ENCODE assay signal across 1 cellular context in the genomic region with DNA sequence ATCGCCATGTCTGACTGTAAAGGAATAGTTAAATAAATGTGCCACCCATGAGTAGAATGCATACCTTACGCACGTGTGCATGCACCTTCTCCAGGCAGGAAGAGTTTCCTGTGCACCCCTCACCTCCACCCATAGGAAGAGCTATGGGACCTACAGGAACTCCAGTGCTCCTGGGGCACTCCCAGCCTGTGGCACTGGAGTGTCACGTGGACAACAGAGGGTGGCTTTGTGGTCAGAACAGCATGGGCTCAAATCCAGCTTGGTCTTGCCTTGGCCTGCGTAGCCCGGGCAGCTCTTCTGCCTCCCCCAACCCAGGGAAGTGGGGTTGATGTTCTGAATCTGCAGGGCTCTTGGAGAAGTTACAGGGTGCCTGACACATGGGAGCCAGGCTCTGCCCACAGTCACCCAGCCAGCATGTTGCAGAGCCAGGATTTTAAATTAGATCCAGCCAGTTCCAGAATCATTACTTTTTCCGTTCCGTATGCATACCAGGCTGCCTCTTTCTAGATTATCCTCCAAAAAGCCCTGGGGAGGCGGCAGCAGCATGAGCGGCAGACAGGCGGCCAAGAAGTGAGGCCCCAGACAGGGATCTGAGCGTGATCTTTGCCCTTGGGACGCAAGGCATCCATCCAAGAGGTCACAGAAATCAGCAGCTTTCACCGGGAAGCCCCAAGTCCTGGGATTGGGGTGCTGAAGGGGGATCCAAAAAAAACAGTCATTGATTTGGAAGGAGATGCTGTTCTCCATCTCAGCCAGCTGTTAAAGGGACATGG.
TF ChIP-seq lines count a peak whose summit lies in the region.

No MANE protein-coding gene starts in this region.

TF ChIP-seq in HepG2, 621 proteins besides CTCF, POLR2A, EP300 and RAD21 (continued from another document and continues in another):
- TF ChIP-seq AFF4 (CRISPR knock-in tag; IDR thresholded peaks at IDR 0.05) (0 out of 2 replicates have a peak, but pooled peaks have one; percentile 15), MEIS1 (CRISPR knock-in tag; IDR thresholded peaks at IDR 0.05; ENCODE audit: borderline replicate concordance) (0 out of 2 replicates have a peak, but pooled peaks have one; percentile 7), MYNN (CRISPR knock-in tag; IDR thresholded peaks at IDR 0.05; ENCODE audit: low read depth) (no peak), TARDBP (CRISPR knock-in tag; IDR thresholded peaks at IDR 0.05) (0 out of 2 replicates have a peak, but pooled peaks have one; percentile 10), TAF15 (IDR thresholded peaks at IDR 0.05; ENCODE audit: low read depth, low read length, poor library complexity, severe bottlenecking) (no peak), DPF2 (CRISPR knock-in tag; IDR thresholded peaks at IDR 0.05; ENCODE audit: borderline replicate concordance, low read depth) (no peak), CBX2 (IDR thresholded peaks at IDR 0.05; ENCODE audit: low read depth, low read length) (no peak), CBX2 (CRISPR knock-in tag; IDR thresholded peaks at IDR 0.05; ENCODE audit: low read depth) (no peak), ZNF232 (CRISPR knock-in tag; IDR thresholded peaks at IDR 0.05; ENCODE audit: borderline replicate concordance) (no peak), ZNF839 (CRISPR knock-in tag; IDR thresholded peaks at IDR 0.05; ENCODE audit: borderline replicate concordance) (0 out of 2 replicates have a peak, but pooled peaks have one; percentile 29), CBFB (CRISPR knock-in tag; IDR thresholded peaks at IDR 0.05) (peak; percentile 60; the same call in 1 of the 2 replicates), ZNF138 (CRISPR knock-in tag; IDR thresholded peaks at IDR 0.05; ENCODE audit: low read depth) (no peak), RNF2 (conservative IDR thresholded peaks at IDR 0.05; ENCODE audit: low read depth) (no peak), PHB2 (IDR thresholded peaks at IDR 0.05; ENCODE audit: partially characterized antibody) (no peak), ZSCAN20 (CRISPR knock-in tag; IDR thresholded peaks at IDR 0.05; ENCODE audit: borderline replicate concordance) (no peak), KDM4B (CRISPR knock-in tag; IDR thresholded peaks at IDR 0.05) (no peak), ZNF878 (CRISPR knock-in tag; IDR thresholded peaks at IDR 0.05) (no peak), HDAC6 (IDR thresholded peaks at IDR 0.05; ENCODE audit: low read depth, low read length) (no peak), ZNF335 (CRISPR knock-in tag; IDR thresholded peaks at IDR 0.05) (no peak), ZNF136 (CRISPR knock-in tag; IDR thresholded peaks at IDR 0.05; ENCODE audit: low read depth) (0 out of 2 replicates have a peak, but pooled peaks have one; percentile 35), ZKSCAN1 (IDR thresholded peaks at IDR 0.05; ENCODE audit: low read length) (no peak), ZNF615 (CRISPR knock-in tag; IDR thresholded peaks at IDR 0.05; ENCODE audit: borderline replicate concordance) (no peak), ZFX (CRISPR knock-in tag; IDR thresholded peaks at IDR 0.05; ENCODE audit: low read depth) (peak; percentile 75; the same call in 1 of the 2 replicates), SRF (IDR thresholded peaks at IDR 0.05; ENCODE audit: low read depth, low read length) (no peak), ZNF296 (CRISPR knock-in tag; conservative IDR thresholded peaks at IDR 0.05) (no peak), SPEN (CRISPR knock-in tag; IDR thresholded peaks at IDR 0.05; ENCODE audit: low read depth) (peak; percentile 36; the same call in 1 of the 2 replicates), NFIB (CRISPR knock-in tag; IDR thresholded peaks at IDR 0.05; ENCODE audit: borderline replicate concordance) (no peak), ZNF891 (CRISPR knock-in tag; IDR thresholded peaks at IDR 0.05) (no peak), NPAS2 (CRISPR knock-in tag; IDR thresholded peaks at IDR 0.05; ENCODE audit: borderline replicate concordance) (no peak), ZBTB10 (CRISPR knock-in tag; IDR thresholded peaks at IDR 0.05; ENCODE audit: borderline replicate concordance) (0 out of 2 replicates have a peak, but pooled peaks have one; percentile 44), ZNF160 (CRISPR knock-in tag; IDR thresholded peaks at IDR 0.05) (no peak), MED13 (CRISPR knock-in tag; IDR thresholded peaks at IDR 0.05) (no peak), MXI1 (IDR thresholded peaks at IDR 0.05; ENCODE audit: borderline replicate concordance, low read depth, low read length) (no peak), HOXA5 (CRISPR knock-in tag; IDR thresholded peaks at IDR 0.05) (no peak)
- TF ChIP-seq, protein P1, sequence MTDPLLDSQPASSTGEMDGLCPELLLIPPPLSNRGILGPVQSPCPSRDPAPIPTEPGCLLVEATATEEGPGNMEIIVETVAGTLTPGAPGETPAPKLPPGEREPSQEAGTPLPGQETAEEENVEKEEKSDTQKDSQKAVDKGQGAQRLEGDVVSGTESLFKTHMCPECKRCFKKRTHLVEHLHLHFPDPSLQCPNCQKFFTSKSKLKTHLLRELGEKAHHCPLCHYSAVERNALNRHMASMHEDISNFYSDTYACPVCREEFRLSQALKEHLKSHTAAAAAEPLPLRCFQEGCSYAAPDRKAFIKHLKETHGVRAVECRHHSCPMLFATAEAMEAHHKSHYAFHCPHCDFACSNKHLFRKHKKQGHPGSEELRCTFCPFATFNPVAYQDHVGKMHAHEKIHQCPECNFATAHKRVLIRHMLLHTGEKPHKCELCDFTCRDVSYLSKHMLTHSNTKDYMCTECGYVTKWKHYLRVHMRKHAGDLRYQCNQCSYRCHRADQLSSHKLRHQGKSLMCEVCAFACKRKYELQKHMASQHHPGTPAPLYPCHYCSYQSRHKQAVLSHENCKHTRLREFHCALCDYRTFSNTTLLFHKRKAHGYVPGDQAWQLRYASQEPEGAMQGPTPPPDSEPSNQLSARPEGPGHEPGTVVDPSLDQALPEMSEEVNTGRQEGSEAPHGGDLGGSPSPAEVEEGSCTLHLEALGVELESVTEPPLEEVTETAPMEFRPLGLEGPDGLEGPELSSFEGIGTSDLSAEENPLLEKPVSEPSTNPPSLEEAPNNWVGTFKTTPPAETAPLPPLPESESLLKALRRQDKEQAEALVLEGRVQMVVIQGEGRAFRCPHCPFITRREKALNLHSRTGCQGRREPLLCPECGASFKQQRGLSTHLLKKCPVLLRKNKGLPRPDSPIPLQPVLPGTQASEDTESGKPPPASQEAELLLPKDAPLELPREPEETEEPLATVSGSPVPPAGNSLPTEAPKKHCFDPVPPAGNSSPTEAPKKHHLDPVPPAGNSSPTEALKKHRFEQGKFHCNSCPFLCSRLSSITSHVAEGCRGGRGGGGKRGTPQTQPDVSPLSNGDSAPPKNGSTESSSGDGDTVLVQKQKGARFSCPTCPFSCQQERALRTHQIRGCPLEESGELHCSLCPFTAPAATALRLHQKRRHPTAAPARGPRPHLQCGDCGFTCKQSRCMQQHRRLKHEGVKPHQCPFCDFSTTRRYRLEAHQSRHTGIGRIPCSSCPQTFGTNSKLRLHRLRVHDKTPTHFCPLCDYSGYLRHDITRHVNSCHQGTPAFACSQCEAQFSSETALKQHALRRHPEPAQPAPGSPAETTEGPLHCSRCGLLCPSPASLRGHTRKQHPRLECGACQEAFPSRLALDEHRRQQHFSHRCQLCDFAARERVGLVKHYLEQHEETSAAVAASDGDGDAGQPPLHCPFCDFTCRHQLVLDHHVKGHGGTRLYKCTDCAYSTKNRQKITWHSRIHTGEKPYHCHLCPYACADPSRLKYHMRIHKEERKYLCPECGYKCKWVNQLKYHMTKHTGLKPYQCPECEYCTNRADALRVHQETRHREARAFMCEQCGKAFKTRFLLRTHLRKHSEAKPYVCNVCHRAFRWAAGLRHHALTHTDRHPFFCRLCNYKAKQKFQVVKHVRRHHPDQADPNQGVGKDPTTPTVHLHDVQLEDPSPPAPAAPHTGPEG (CRISPR knock-in tag; IDR thresholded peaks at IDR 0.05): no peak; the same call in 1 of the 2 replicates
- TF ChIP-seq, protein P2, sequence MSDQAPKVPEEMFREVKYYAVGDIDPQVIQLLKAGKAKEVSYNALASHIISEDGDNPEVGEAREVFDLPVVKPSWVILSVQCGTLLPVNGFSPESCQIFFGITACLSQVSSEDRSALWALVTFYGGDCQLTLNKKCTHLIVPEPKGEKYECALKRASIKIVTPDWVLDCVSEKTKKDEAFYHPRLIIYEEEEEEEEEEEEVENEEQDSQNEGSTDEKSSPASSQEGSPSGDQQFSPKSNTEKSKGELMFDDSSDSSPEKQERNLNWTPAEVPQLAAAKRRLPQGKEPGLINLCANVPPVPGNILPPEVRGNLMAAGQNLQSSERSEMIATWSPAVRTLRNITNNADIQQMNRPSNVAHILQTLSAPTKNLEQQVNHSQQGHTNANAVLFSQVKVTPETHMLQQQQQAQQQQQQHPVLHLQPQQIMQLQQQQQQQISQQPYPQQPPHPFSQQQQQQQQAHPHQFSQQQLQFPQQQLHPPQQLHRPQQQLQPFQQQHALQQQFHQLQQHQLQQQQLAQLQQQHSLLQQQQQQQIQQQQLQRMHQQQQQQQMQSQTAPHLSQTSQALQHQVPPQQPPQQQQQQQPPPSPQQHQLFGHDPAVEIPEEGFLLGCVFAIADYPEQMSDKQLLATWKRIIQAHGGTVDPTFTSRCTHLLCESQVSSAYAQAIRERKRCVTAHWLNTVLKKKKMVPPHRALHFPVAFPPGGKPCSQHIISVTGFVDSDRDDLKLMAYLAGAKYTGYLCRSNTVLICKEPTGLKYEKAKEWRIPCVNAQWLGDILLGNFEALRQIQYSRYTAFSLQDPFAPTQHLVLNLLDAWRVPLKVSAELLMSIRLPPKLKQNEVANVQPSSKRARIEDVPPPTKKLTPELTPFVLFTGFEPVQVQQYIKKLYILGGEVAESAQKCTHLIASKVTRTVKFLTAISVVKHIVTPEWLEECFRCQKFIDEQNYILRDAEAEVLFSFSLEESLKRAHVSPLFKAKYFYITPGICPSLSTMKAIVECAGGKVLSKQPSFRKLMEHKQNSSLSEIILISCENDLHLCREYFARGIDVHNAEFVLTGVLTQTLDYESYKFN (CRISPR knock-in tag; conservative IDR thresholded peaks at IDR 0.05): peak; percentile 66
- TF ChIP-seq, protein P3, sequence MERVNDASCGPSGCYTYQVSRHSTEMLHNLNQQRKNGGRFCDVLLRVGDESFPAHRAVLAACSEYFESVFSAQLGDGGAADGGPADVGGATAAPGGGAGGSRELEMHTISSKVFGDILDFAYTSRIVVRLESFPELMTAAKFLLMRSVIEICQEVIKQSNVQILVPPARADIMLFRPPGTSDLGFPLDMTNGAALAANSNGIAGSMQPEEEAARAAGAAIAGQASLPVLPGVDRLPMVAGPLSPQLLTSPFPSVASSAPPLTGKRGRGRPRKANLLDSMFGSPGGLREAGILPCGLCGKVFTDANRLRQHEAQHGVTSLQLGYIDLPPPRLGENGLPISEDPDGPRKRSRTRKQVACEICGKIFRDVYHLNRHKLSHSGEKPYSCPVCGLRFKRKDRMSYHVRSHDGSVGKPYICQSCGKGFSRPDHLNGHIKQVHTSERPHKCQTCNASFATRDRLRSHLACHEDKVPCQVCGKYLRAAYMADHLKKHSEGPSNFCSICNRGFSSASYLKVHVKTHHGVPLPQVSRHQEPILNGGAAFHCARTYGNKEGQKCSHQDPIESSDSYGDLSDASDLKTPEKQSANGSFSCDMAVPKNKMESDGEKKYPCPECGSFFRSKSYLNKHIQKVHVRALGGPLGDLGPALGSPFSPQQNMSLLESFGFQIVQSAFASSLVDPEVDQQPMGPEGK (CRISPR knock-in tag; IDR thresholded peaks at IDR 0.05): no peak; the same call in 1 of the 2 replicates
- TF ChIP-seq, protein P4, sequence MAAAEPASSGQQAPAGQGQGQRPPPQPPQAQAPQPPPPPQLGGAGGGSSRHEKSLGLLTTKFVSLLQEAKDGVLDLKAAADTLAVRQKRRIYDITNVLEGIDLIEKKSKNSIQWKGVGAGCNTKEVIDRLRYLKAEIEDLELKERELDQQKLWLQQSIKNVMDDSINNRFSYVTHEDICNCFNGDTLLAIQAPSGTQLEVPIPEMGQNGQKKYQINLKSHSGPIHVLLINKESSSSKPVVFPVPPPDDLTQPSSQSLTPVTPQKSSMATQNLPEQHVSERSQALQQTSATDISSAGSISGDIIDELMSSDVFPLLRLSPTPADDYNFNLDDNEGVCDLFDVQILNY (CRISPR knock-in tag; conservative IDR thresholded peaks at IDR 0.05): no peak
